ENCODE assay signal across 11 cellular contexts in the genomic region with DNA sequence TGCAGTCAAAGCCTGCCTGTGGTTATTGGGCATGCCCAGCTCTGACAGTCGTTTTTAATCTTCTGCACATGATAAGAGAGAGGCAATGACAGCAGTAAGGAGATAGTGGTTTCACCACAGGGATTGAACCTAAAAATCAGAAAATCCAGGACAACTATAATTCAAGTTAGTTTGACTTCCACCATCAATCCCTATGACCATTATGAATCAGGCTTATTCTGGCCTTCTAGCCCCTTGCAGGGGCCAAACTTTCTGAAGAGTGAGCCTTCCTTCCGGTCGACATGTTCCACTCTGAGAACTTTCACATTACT.
DNase-seq lines count a peak whose midpoint lies in the region; ATAC-seq and TF ChIP-seq lines count a peak whose summit lies in the region.
"Had no signal": no experiment of that assay in that cellular context is flagged by ENCODE, and none has a peak within 500 bp of the region (broad histone marks: within the 10 kb centered on the region; RNA-seq: fewer than 3 reads in every experiment).

No MANE protein-coding gene starts in this region.

- H3K36me3 Mint-ChIP-seq in chondrocyte (ENCODE audit: low read depth): no peaks in the 10 kb centered on the region
- peaks cover 3% of the 10 kb centered on the region for H3K36me3 Mint-ChIP-seq in neural crest cell (ENCODE audit: low read depth)
- peaks cover 4% of the 10 kb centered on the region for H3K36me3 Mint-ChIP-seq in type B pancreatic cell

- H3K27me3 Mint-ChIP-seq in chondrocyte (ENCODE audit: low read depth) (no peaks in the 10 kb centered on the region), neural crest cell (ENCODE audit: low read depth) (no peaks in the 10 kb centered on the region), type B pancreatic cell (no peaks in the 10 kb centered on the region)
- H3K27me3 Mint-ChIP-seq: IgD-negative memory B cell had no signal

- peaks cover 17% of the 10 kb centered on the region for H3K4me1 Mint-ChIP-seq in chondrocyte (ENCODE audit: low read depth)
- H3K4me1 Mint-ChIP-seq in neural crest cell: peaks cover 14% of the 10 kb centered on the region
- H3K4me1 Mint-ChIP-seq in type B pancreatic cell (ENCODE audit: unreplicated experiment): peaks cover 8% of the 10 kb centered on the region
- H3K4me1 Mint-ChIP-seq: IgD-negative memory B cell had no signal

- no peak for ATAC-seq in GM21447 (IDR thresholded peaks at IDR 0.05; ENCODE audit: unreplicated experiment)
- no peak for ATAC-seq in GM18870 (IDR thresholded peaks at IDR 0.05; ENCODE audit: unreplicated experiment)

- DNase-seq in OCI-M1 (lab: John Stamatoyannopoulos, UW): peak; percentile 20
- DNase-seq in chondrocyte (ENCODE audit: low spot score): no peak
- DNase-seq in neural crest cell (ENCODE audit: low read depth, low spot score): no peak
- DNase-seq in type B pancreatic cell (ENCODE audit: extremely low spot score, unreplicated experiment): no peak
- no peak for DNase-seq in NCI-H146 treated with DMSO at 0.1 percent for 48 hours (lab: John Stamatoyannopoulos, UW; ENCODE audit: unreplicated experiment)
- DNase-seq: NCI-H187, NCI-H446, Peyer's patch had no signal

- TF ChIP-seq CTCF in chondrocyte (IDR thresholded peaks at IDR 0.05) (no peak), neural crest cell (conservative IDR thresholded peaks at IDR 0.05) (no peak), type B pancreatic cell (conservative IDR thresholded peaks at IDR 0.05) (no peak)

- H3K9me3 Mint-ChIP-seq in chondrocyte (ENCODE audit: low read depth): no peaks in the 10 kb centered on the region
- peaks cover 8% of the 10 kb centered on the region for H3K9me3 Mint-ChIP-seq in neural crest cell
- peaks cover 4% of the 10 kb centered on the region for H3K9me3 Mint-ChIP-seq in type B pancreatic cell

- H3K27ac Mint-ChIP-seq in chondrocyte (ENCODE audit: unreplicated experiment): peak overlapping the region; percentile 72
- peak overlapping the region; percentile 52 for H3K27ac Mint-ChIP-seq in neural crest cell (ENCODE audit: unreplicated experiment)
- peak overlapping the region; percentile 11 for H3K27ac Mint-ChIP-seq in type B pancreatic cell

- peak overlapping the region; percentile 50 for H3K4me3 Mint-ChIP-seq in chondrocyte (ENCODE audit: unreplicated experiment)
- no peak overlapping the region for H3K4me3 Mint-ChIP-seq in neural crest cell
- no peak overlapping the region for H3K4me3 Mint-ChIP-seq in type B pancreatic cell
- H3K4me3 Mint-ChIP-seq: IgD-negative memory B cell had no signal

Comparison
In these comparisons a context has a peak if more than half of its experiments do, and no peak if none do; other contexts are left out.
1. H3K27ac Mint-ChIP-seq: peak in every context shown above with its lines; median percentile 72 in chondrocyte; 52 in neural crest cell; 11 in type B pancreatic cell.